ENCODE assay signal across 8 cellular contexts in genomic region chr13:110913911-110914292, GRCh38. TPM values are rescaled to one million over a fixed set of nuclear protein-coding genes. Genes with fewer than 3 reads are reported as not detected.
A peak's percentile ranks its signal among the peaks of the same experiment; 100 is the strongest.
DNase-seq lines count a peak whose midpoint lies in the region; ATAC-seq and TF ChIP-seq lines count a peak whose summit lies in the region.

No MANE protein-coding gene starts in this region.

- H3K9ac ChIP-seq in DND-41 (ENCODE audit: low read depth, low read length) (peak overlapping the region; percentile 94), mammary epithelial cell (ENCODE audit: insufficient read depth, low read length) (peak overlapping the region; percentile 93)

- H2AFZ ChIP-seq in DND-41 (ENCODE audit: low read depth, low read length) = peak overlapping the region; percentile 68
- peak overlapping the region; percentile 80 for H2AFZ ChIP-seq in mammary epithelial cell (ENCODE audit: low read depth, low read length)

- BruUV-seq in mammary epithelial cell (replicated peaks; lab: Mats Ljungman, UMichigan) = no TSS peak

- H3K27ac Mint-ChIP-seq in memory B cell = peak overlapping the region; percentile 86

- H3K79me2 ChIP-seq in DND-41 (ENCODE audit: insufficient read depth, low read length) (peaks cover 72% of the 10 kb centered on the region), mammary epithelial cell (ENCODE audit: insufficient read depth, low read length) (peaks cover 58% of the 10 kb centered on the region)

- peaks cover 29% of the 10 kb centered on the region for H3K36me3 ChIP-seq in DND-41 (ENCODE audit: insufficient read depth, low read length)
- peaks cover 12% of the 10 kb centered on the region for H3K36me3 ChIP-seq in mammary epithelial cell (ENCODE audit: insufficient read depth, low read length)
- peaks cover 17% of the 10 kb centered on the region for H3K36me3 ChIP-seq in upper lobe of right lung

- peaks cover 5% of the 10 kb centered on the region for H3K36me3 Mint-ChIP-seq in memory B cell

- intact Hi-C loops in mammary epithelial cell (cut with micrococcal nuclease) (loop anchor here (2.0 to 10.0 kb wide), 4 partner anchors 51 to 689 kb away; no protein-coding TSS in a partner anchor), upper lobe of right lung (cut with DNase I) (no loop called here)

- no peaks in the 10 kb centered on the region for H3K9me3 ChIP-seq in DND-41 (ENCODE audit: insufficient read depth, low read length, severe bottlenecking)
- no peaks in the 10 kb centered on the region for H3K9me3 ChIP-seq in mammary epithelial cell (replicated peaks; ENCODE audit: insufficient read depth, low read length)
- H3K9me3 ChIP-seq in upper lobe of right lung = no peaks in the 10 kb centered on the region

- no peak for DNase-seq in DND-41
- DNase-seq in LNCaP clone FGC (ENCODE audit: low read depth) = no peak
- peak; percentile 56 for DNase-seq in mammary epithelial cell
- no peak for DNase-seq in memory B cell (ENCODE audit: low spot score in 2 of 2)
- DNase-seq in upper lobe of right lung = no peak
- DNase-seq in RPMI8226 = no peak
- DNase-seq in kidney tubule cell (ENCODE audit: low spot score) = no peak
- DNase-seq in GDM1 (lab: John Stamatoyannopoulos, UW) = no peak

- H3K27me3 Mint-ChIP-seq in memory B cell = no peaks in the 10 kb centered on the region

- H4K20me1 ChIP-seq in DND-41 (ENCODE audit: insufficient read depth, low read length) (peaks cover 45% of the 10 kb centered on the region), mammary epithelial cell (ENCODE audit: insufficient read depth, low read length) (peaks cover 7% of the 10 kb centered on the region)

- TF ChIP-seq CTCF in DND-41 (IDR thresholded peaks at IDR 0.05; ENCODE audit: borderline replicate concordance, extremely low read depth, low read length, poor library complexity, severe bottlenecking) (no peak), LNCaP clone FGC (IDR thresholded peaks at IDR 0.05; ENCODE audit: control insufficient read depth, extremely low read depth, insufficient read depth) (no peak), mammary epithelial cell (conservative IDR thresholded peaks at IDR 0.05 in 1 of 2, IDR thresholded peaks at IDR 0.05 in 1 of 2; ENCODE audit: extremely low read depth in 1 of 2, insufficient read depth in 1 of 2, low read depth in 1 of 2, low read length in 2 of 2) (no peak), upper lobe of right lung (IDR thresholded peaks at IDR 0.05) (no peak)

- ATAC-seq in DND-41 (ENCODE audit: insufficient read depth, low read depth) (peak; percentile 1; the same call in 2 of the 3 replicates), memory B cell (ENCODE audit: low read depth) (peak; percentile 19), upper lobe of right lung (no peak)

- WGBS in mammary epithelial cell (ENCODE audit: low coverage, missing lambda C conversion rate) = 0% methylated on average over 9 of the region's 26 CpGs

- H3K4me1 ChIP-seq in DND-41 (ENCODE audit: insufficient read depth, low read length) = peaks cover 47% of the 10 kb centered on the region
- peaks cover 48% of the 10 kb centered on the region for H3K4me1 ChIP-seq in mammary epithelial cell (ENCODE audit: insufficient read depth, low read length)
- peaks cover 52% of the 10 kb centered on the region for H3K4me1 ChIP-seq in upper lobe of right lung

- CTCF ChIA-PET in mammary epithelial cell (lab: Charles Lee; ENCODE audit: low non-redundant PET) = no interaction called here

- H3K4me2 ChIP-seq in DND-41 (ENCODE audit: insufficient read depth, low read length) = peak overlapping the region; percentile 76
- H3K4me2 ChIP-seq in mammary epithelial cell (ENCODE audit: insufficient read depth, low read depth, low read length) = peak overlapping the region; percentile 91

- H3K27ac ChIP-seq in DND-41 (ENCODE audit: low read length) (peak overlapping the region; percentile 91), mammary epithelial cell (ENCODE audit: insufficient read depth, low read depth, low read length) (peak overlapping the region; percentile 87), upper lobe of right lung (peak overlapping the region; percentile 98)

- no peaks in the 10 kb centered on the region for H3K9me3 Mint-ChIP-seq in memory B cell

- peak overlapping the region; percentile 84 for H3K4me3 Mint-ChIP-seq in memory B cell

- in situ Hi-C loops in mammary epithelial cell (cut with MboI; ENCODE audit: low sequenced_read_pairs in 2 of 2) = loop anchor here in 1 of 2 donors (25.0 kb wide), 1 partner anchor 298 kb away; no protein-coding TSS in a partner anchor

- dilution Hi-C loops in mammary epithelial cell (cut with HindIII; ENCODE audit: low sequenced_read_pairs) = no loop called here

- H3K27me3 ChIP-seq in DND-41 (ENCODE audit: insufficient read depth, low read length, poor library complexity) (no peaks in the 10 kb centered on the region), mammary epithelial cell (ENCODE audit: insufficient read depth, low read length) (no peaks in the 10 kb centered on the region), upper lobe of right lung (no peaks in the 10 kb centered on the region)

- peak overlapping the region; percentile 74 to 85 for H3K4me3 ChIP-seq in DND-41 (ENCODE audit: low read depth in 1 of 2, low read length in 2 of 2)
- H3K4me3 ChIP-seq in LNCaP clone FGC (ENCODE audit: low read depth, low read length) = peak overlapping the region; percentile 80
- peak overlapping the region; percentile 62 to 100 (median 77) for H3K4me3 ChIP-seq in mammary epithelial cell (replicated peaks in 1 of 3; ENCODE audit: insufficient read depth in 1 of 3, low read depth in 2 of 3, low read length in 3 of 3)
- peak overlapping the region; percentile 95 for H3K4me3 ChIP-seq in upper lobe of right lung

- H3K4me1 Mint-ChIP-seq in memory B cell = peaks cover 43% of the 10 kb centered on the region

RNA-seq across cellular contexts. Expression of gene ANKRD10, which starts 1.0 kb away (rescaled TPM):
- total RNA-seq in mammary epithelial cell (10 to 100 TPM; 45.3 to 50.3 TPM), upper lobe of right lung (134 TPM)
- polyA plus RNA-seq in mammary epithelial cell = 18.3 TPM
- polyA minus RNA-seq in mammary epithelial cell = 15.6 TPM
